In the genomic region with DNA sequence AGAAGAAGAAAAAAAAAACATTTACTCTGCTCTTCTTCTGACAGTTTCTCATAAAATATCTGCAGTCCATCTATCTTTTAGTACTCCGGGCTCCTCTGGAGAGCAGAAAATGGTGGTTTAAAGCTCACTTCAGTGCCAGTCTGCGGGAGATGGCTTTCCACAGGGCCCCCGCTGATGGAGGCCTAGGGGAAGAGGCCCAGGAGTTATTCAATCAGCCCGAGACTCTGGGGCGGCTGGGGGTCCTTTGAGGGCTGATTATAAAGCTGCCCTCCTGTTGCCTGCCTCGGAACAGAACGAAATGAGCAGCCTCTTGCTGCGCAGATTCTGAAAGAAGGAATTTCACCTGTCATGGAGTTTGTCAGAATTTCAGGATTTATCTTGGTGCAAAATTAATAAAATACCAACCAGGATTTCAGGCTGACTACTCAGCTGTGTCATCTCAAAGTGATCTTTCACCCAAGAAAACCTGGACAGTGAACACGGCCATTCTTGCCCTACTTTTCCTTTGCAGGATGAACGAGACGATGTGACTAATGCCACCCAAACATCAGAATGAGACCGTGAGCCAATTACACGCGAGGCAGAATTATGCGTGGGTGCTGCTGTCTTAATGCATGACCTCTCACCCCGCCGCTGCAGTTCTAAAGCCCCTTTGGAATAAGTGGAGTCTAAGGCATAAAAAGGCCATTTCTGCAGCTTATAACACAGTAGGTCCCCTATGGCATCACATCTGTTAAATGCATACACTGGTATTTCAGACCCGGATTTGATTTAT, we compare ENCODE assay signal across 23 cellular contexts.
A peak's percentile ranks its signal among the peaks of the same experiment; 100 is the strongest.
DNase-seq lines count a peak whose midpoint lies in the region; ATAC-seq and TF ChIP-seq lines count a peak whose summit lies in the region.
"Had no signal": no experiment of that assay in that cellular context is flagged by ENCODE, and none has a peak within 500 bp of the region (broad histone marks: within the 10 kb centered on the region; RNA-seq: fewer than 3 reads in every experiment).

No MANE protein-coding gene starts in this region.

- no peaks in the 10 kb centered on the region for H3K36me3 ChIP-seq in Caco-2 (ENCODE audit: control insufficient read depth, insufficient read depth, low read length)
- no peaks in the 10 kb centered on the region for H3K36me3 ChIP-seq in ectodermal cell (ENCODE audit: control insufficient read depth, insufficient read depth, low read length)
- H3K36me3 ChIP-seq in mesodermal cell (ENCODE audit: control insufficient read depth, insufficient read depth, low read length): peaks cover 12% of the 10 kb centered on the region

- H3K27ac ChIP-seq in ectodermal cell (ENCODE audit: insufficient read depth, low read depth, low read length, poor library complexity, severe bottlenecking) (peak overlapping the region; percentile 86), mesodermal cell (ENCODE audit: low read depth, low read length, severe bottlenecking) (peak overlapping the region; percentile 43)
- H3K27ac ChIP-seq: PC-9, RWPE1 had no signal

- DNase-seq in Caco-2 (no peak), progenitor cell of endocrine pancreas (ENCODE audit: low spot score, unreplicated experiment) (no peak)
- no peak for DNase-seq in activated T-cell treated with anti-CD3 and anti-CD28 coated beads, Interleukin-2, amount 50 U/mL, for 72 hours
- DNase-seq in activated CD4-positive, alpha-beta T cell treated with anti-CD3 and anti-CD28 coated beads, Interleukin-2, amount 10 ng/mL, durations not matched to agents 24 days and 14 days: no peak
- DNase-seq in T-helper 2 cell treated with Interferon-gamma antibody and Interleukin-4, amounts not matched to agents 5 μg/mL and 100 μg/mL, for 36 hours (ENCODE audit: low spot score): no peak
- DNase-seq: CD4-positive, CD25-positive, alpha-beta regulatory T cell; COR-L47; GF-D8; GOT3; NCI-H1092 treated with DMSO at 0.1 percent for 48 hours; NCI-H146; NCI-H2029 treated with DMSO at 0.1 percent for 48 hours; NCI-H2171; NCI-H446 treated with DMSO at 0.1 percent for 48 hours; NCI-H774; PC-9; SIG-M5 had no signal

- H3K27me3 Mint-ChIP-seq in Caco-2 (ENCODE audit: insufficient read depth, unreplicated experiment): no peaks in the 10 kb centered on the region
- peaks cover 7% of the 10 kb centered on the region for H3K27me3 Mint-ChIP-seq in progenitor cell of endocrine pancreas
- H3K27me3 Mint-ChIP-seq in activated T-cell treated with anti-CD3 and anti-CD28 coated beads, Interleukin-2, amount 50 U/mL, for 72 hours (ENCODE audit: low read depth): no peaks in the 10 kb centered on the region
- no peaks in the 10 kb centered on the region for H3K27me3 Mint-ChIP-seq in activated CD4-positive, alpha-beta T cell treated with anti-CD3 and anti-CD28 coated beads, Interleukin-2, amount 10 ng/mL, durations not matched to agents 24 days and 14 days
- H3K27me3 Mint-ChIP-seq in T-helper 2 cell treated with Interferon-gamma antibody and Interleukin-4, amounts not matched to agents 5 μg/mL and 100 μg/mL, for 36 hours (ENCODE audit: low read depth): no peaks in the 10 kb centered on the region
- H3K27me3 Mint-ChIP-seq: B cell; CD4-positive, CD25-positive, alpha-beta regulatory T cell had no signal

- H3K27ac Mint-ChIP-seq in Caco-2 (ENCODE audit: unreplicated experiment) (peak overlapping the region; percentile 94), progenitor cell of endocrine pancreas (peak overlapping the region; percentile 77)
- H3K27ac Mint-ChIP-seq in activated T-cell treated with anti-CD3 and anti-CD28 coated beads, Interleukin-2, amount 50 U/mL, for 72 hours: no peak overlapping the region
- no peak overlapping the region for H3K27ac Mint-ChIP-seq in activated CD4-positive, alpha-beta T cell treated with anti-CD3 and anti-CD28 coated beads, Interleukin-2, amount 10 ng/mL, durations not matched to agents 24 days and 14 days
- H3K27ac Mint-ChIP-seq in T-helper 2 cell treated with Interferon-gamma antibody and Interleukin-4, amounts not matched to agents 5 μg/mL and 100 μg/mL, for 36 hours: no peak overlapping the region
- H3K27ac Mint-ChIP-seq: B cell; CD4-positive, CD25-positive, alpha-beta regulatory T cell had no signal

- no peak for TF ChIP-seq CTCF in Caco-2 (IDR thresholded peaks at IDR 0.05; ENCODE audit: insufficient read depth in 1 of 2, low read depth in 1 of 2, low read length in 1 of 2, severe bottlenecking in 1 of 2, unreplicated experiment in 1 of 2)
- no peak for TF ChIP-seq CTCF in progenitor cell of endocrine pancreas (IDR thresholded peaks at IDR 0.05; ENCODE audit: unreplicated experiment)

- no peak overlapping the region for H3K4me3 ChIP-seq in Caco-2 (ENCODE audit: low read depth, low read length)
- no peak overlapping the region for H3K4me3 ChIP-seq in ectodermal cell (ENCODE audit: insufficient read depth, low read depth, low read length)
- H3K4me3 ChIP-seq in mesodermal cell (ENCODE audit: extremely low read depth, insufficient read depth, low read length, poor library complexity, severe bottlenecking): no peak overlapping the region
- H3K4me3 ChIP-seq: GM12878, PC-9 had no signal

- H3K4me3 Mint-ChIP-seq in Caco-2 (ENCODE audit: unreplicated experiment): no peak overlapping the region
- H3K4me3 Mint-ChIP-seq in progenitor cell of endocrine pancreas (ENCODE audit: low read depth): no peak overlapping the region
- H3K4me3 Mint-ChIP-seq in activated T-cell treated with anti-CD3 and anti-CD28 coated beads, Interleukin-2, amount 50 U/mL, for 72 hours: no peak overlapping the region
- H3K4me3 Mint-ChIP-seq in activated CD4-positive, alpha-beta T cell treated with anti-CD3 and anti-CD28 coated beads, Interleukin-2, amount 10 ng/mL, durations not matched to agents 24 days and 14 days: no peak overlapping the region
- H3K4me3 Mint-ChIP-seq in T-helper 2 cell treated with Interferon-gamma antibody and Interleukin-4, amounts not matched to agents 5 μg/mL and 100 μg/mL, for 36 hours: no peak overlapping the region
- H3K4me3 Mint-ChIP-seq: B cell; CD4-positive, CD25-positive, alpha-beta regulatory T cell had no signal

- H3K4me1 Mint-ChIP-seq in Caco-2 (ENCODE audit: low read depth, unreplicated experiment) (peaks cover 13% of the 10 kb centered on the region), progenitor cell of endocrine pancreas (ENCODE audit: low read depth) (peaks cover 38% of the 10 kb centered on the region)
- H3K4me1 Mint-ChIP-seq in activated T-cell treated with anti-CD3 and anti-CD28 coated beads, Interleukin-2, amount 50 U/mL, for 72 hours (ENCODE audit: low read depth): no peaks in the 10 kb centered on the region
- no peaks in the 10 kb centered on the region for H3K4me1 Mint-ChIP-seq in activated CD4-positive, alpha-beta T cell treated with anti-CD3 and anti-CD28 coated beads, Interleukin-2, amount 10 ng/mL, durations not matched to agents 24 days and 14 days
- H3K4me1 Mint-ChIP-seq in T-helper 2 cell treated with Interferon-gamma antibody and Interleukin-4, amounts not matched to agents 5 μg/mL and 100 μg/mL, for 36 hours (ENCODE audit: low read depth): no peaks in the 10 kb centered on the region
- H3K4me1 Mint-ChIP-seq: B cell; CD4-positive, CD25-positive, alpha-beta regulatory T cell had no signal

- CTCF ChIA-PET in Caco-2 (lab: Charles Lee): no interaction called here

- BruUV-seq in Caco-2 (replicated peaks; lab: Mats Ljungman, UMichigan): no TSS peak

- no peak for ATAC-seq in GM18907 (IDR thresholded peaks at IDR 0.05; ENCODE audit: unreplicated experiment)
- ATAC-seq in activated T-cell treated with anti-CD3 and anti-CD28 coated beads, Interleukin-2, amount 50 U/mL, for 72 hours (replicated peaks in 1 of 2): no peak
- ATAC-seq: GM12878 had no signal

- H3K27me3 ChIP-seq in Caco-2 (replicated peaks; ENCODE audit: control insufficient read depth, insufficient read depth, low read length) (no peaks in the 10 kb centered on the region), ectodermal cell (ENCODE audit: control insufficient read depth, insufficient read depth, low read length, poor library complexity, severe bottlenecking) (no peaks in the 10 kb centered on the region)

- H3K9me3 ChIP-seq in Caco-2 (no peaks in the 10 kb centered on the region), ectodermal cell (ENCODE audit: control insufficient read depth, low read length) (no peaks in the 10 kb centered on the region), mesodermal cell (ENCODE audit: control insufficient read depth, low read length) (no peaks in the 10 kb centered on the region)

- POLR2A ChIA-PET in Caco-2 (lab: Charles Lee): no interaction called here

- intact Hi-C loops in Caco-2 (cut with micrococcal nuclease; ENCODE audit: unreplicated experiment): loop anchor here (1.0 kb wide), 1 partner anchor 147 kb away; no protein-coding TSS in a partner anchor
- intact Hi-C loops in activated CD4-positive, alpha-beta T cell treated with anti-CD3 and anti-CD28 coated beads, Interleukin-2, amount 10 ng/mL, durations not matched to agents 24 days and 14 days (cut with micrococcal nuclease): no loop called here

- H3K36me3 Mint-ChIP-seq in Caco-2 (ENCODE audit: insufficient read depth, unreplicated experiment): no peaks in the 10 kb centered on the region
- H3K36me3 Mint-ChIP-seq in progenitor cell of endocrine pancreas (ENCODE audit: insufficient read depth): peaks cover 1% of the 10 kb centered on the region
- no peaks in the 10 kb centered on the region for H3K36me3 Mint-ChIP-seq in activated T-cell treated with anti-CD3 and anti-CD28 coated beads, Interleukin-2, amount 50 U/mL, for 72 hours (ENCODE audit: insufficient read depth in 2 of 2)
- H3K36me3 Mint-ChIP-seq in activated CD4-positive, alpha-beta T cell treated with anti-CD3 and anti-CD28 coated beads, Interleukin-2, amount 10 ng/mL, durations not matched to agents 24 days and 14 days (ENCODE audit: low read depth): no peaks in the 10 kb centered on the region
- H3K36me3 Mint-ChIP-seq in T-helper 2 cell treated with Interferon-gamma antibody and Interleukin-4, amounts not matched to agents 5 μg/mL and 100 μg/mL, for 36 hours (ENCODE audit: low read depth): no peaks in the 10 kb centered on the region
- H3K36me3 Mint-ChIP-seq: CD4-positive, CD25-positive, alpha-beta regulatory T cell had no signal

- WGBS in ectodermal cell, 2 experiments: 63 to 66% methylated on average over 18 of the region's 18 CpGs
- 88% methylated on average over 13 to 15 of the region's 18 CpGs for WGBS in mesodermal cell (ENCODE audit: insufficient coverage in 2 of 2), 2 experiments

- peaks cover 26% of the 10 kb centered on the region for H3K4me1 ChIP-seq in Caco-2
- H3K4me1 ChIP-seq in ectodermal cell (ENCODE audit: control insufficient read depth, insufficient read depth, low read length): peaks cover 69% of the 10 kb centered on the region
- H3K4me1 ChIP-seq in mesodermal cell (ENCODE audit: control insufficient read depth, insufficient read depth, low read length, poor library complexity, severe bottlenecking): peaks cover 9% of the 10 kb centered on the region

- no peaks in the 10 kb centered on the region for H3K9me3 Mint-ChIP-seq in Caco-2 (ENCODE audit: unreplicated experiment)
- H3K9me3 Mint-ChIP-seq in progenitor cell of endocrine pancreas (ENCODE audit: low read depth): no peaks in the 10 kb centered on the region
- no peaks in the 10 kb centered on the region for H3K9me3 Mint-ChIP-seq in activated T-cell treated with anti-CD3 and anti-CD28 coated beads, Interleukin-2, amount 50 U/mL, for 72 hours
- no peaks in the 10 kb centered on the region for H3K9me3 Mint-ChIP-seq in activated CD4-positive, alpha-beta T cell treated with anti-CD3 and anti-CD28 coated beads, Interleukin-2, amount 10 ng/mL, durations not matched to agents 24 days and 14 days
- no peaks in the 10 kb centered on the region for H3K9me3 Mint-ChIP-seq in T-helper 2 cell treated with Interferon-gamma antibody and Interleukin-4, amounts not matched to agents 5 μg/mL and 100 μg/mL, for 36 hours

Comparison
In these comparisons a context has a peak if more than half of its experiments do, and no peak if none do; other contexts are left out.
1. H3K27ac Mint-ChIP-seq: peak in Caco-2 (single experiment) and progenitor cell of endocrine pancreas (single experiment); none in activated T-cell treated with anti-CD3 and anti-CD28 coated beads, Interleukin-2, amount 50 U/mL, for 72 hours (single experiment), activated CD4-positive, alpha-beta T cell treated with anti-CD3 and anti-CD28 coated beads, Interleukin-2, amount 10 ng/mL, durations not matched to agents 24 days and 14 days (single experiment) and T-helper 2 cell treated with Interferon-gamma antibody and Interleukin-4, amounts not matched to agents 5 μg/mL and 100 μg/mL, for 36 hours (single experiment).